ENCODE assay signal across 20 cellular contexts in the genomic region with DNA sequence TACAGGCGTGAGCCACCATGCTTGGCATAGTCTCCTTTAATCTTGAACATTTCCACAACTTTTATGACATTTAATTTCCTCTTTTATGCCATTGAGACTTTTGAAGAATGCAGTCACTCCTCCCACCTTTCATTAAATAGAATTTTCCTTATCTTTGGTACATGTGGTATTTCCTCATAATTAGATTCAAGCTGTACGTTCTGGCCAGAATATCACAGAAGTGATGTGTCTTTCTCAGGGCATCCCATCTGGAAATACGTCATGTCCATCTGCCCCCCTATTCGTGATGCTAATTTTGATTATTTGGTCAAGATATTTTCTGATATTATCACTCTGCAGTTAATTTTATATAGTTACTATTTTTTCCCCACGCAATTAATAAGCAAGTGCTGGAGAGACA. TPM values are rescaled to one million over a fixed set of nuclear protein-coding genes. Genes with fewer than 3 reads are reported as not detected.
DNase-seq lines count a peak whose midpoint lies in the region; ATAC-seq and TF ChIP-seq lines count a peak whose summit lies in the region.
"Had no signal": no experiment of that assay in that cellular context is flagged by ENCODE, and none has a peak within 500 bp of the region (broad histone marks: within the 10 kb centered on the region; RNA-seq: fewer than 3 reads in every experiment).

No MANE protein-coding gene starts in this region.

- H3K9me3 Mint-ChIP-seq in activated naive CD4-positive, alpha-beta T cell treated with anti-CD3 and anti-CD28 coated beads, Interleukin-2, amount 50 U/mL, for 24 hours, result no peaks in the 10 kb centered on the region
- H3K9me3 Mint-ChIP-seq in immature natural killer cell (no peaks in the 10 kb centered on the region), nephron (no peaks in the 10 kb centered on the region)

- peaks cover 57% of the 10 kb centered on the region for H3K4me1 Mint-ChIP-seq in activated naive CD4-positive, alpha-beta T cell treated with anti-CD3 and anti-CD28 coated beads, Interleukin-2, amount 50 U/mL, for 24 hours
- H3K4me1 Mint-ChIP-seq in T-helper 17 cell, result peaks cover 20% of the 10 kb centered on the region
- H3K4me1 Mint-ChIP-seq in immature natural killer cell, result peaks cover 51 to 82% of the 10 kb centered on the region in 2 donors
- H3K4me1 Mint-ChIP-seq in nephron, result peaks cover 8% of the 10 kb centered on the region

- H3K9me3 ChIP-seq in T-helper 17 cell (ENCODE audit: control insufficient read depth, low read length, poor library complexity, severe bottlenecking), result no peaks in the 10 kb centered on the region
- H3K9me3 ChIP-seq: SJSA1 had no signal

- no peak for TF ChIP-seq CTCF in nephron (IDR thresholded peaks at IDR 0.05; ENCODE audit: unreplicated experiment in 3 of 3)

- DNase-seq in activated naive CD4-positive, alpha-beta T cell treated with anti-CD3 and anti-CD28 coated beads, Interleukin-2, amount 50 U/mL, for 16 hours, result no peak
- DNase-seq in T-helper 17 cell (no peak), immature natural killer cell (no peak), COR-L47 (lab: John Stamatoyannopoulos, UW) (no peak), NCI-H2171 (lab: John Stamatoyannopoulos, UW) (no peak)
- DNase-seq: C1 segment of cervical spinal cord, DMS79 treated with DMSO at 0.1 percent for 48 hours, KBM-7, NCI-H1105 treated with DMSO at 0.1 percent for 48 hours, NCI-H146, NCI-H2029, NCI-H2227 treated with DMSO at 0.1 percent for 48 hours, NCI-H69, Right ventricle myocardium superior, RPMI8226 had no signal

- peaks cover 20% of the 10 kb centered on the region for H3K36me3 Mint-ChIP-seq in activated naive CD4-positive, alpha-beta T cell treated with anti-CD3 and anti-CD28 coated beads, Interleukin-2, amount 50 U/mL, for 24 hours
- peaks cover 6% of the 10 kb centered on the region for H3K36me3 Mint-ChIP-seq in T-helper 17 cell (ENCODE audit: low read depth)
- H3K36me3 Mint-ChIP-seq in immature natural killer cell, result peaks cover 29 to 38% (median 35%) of the 10 kb centered on the region in 3 donors
- H3K36me3 Mint-ChIP-seq in nephron (ENCODE audit: low read depth), result no peaks in the 10 kb centered on the region

- H3K27ac Mint-ChIP-seq in activated naive CD4-positive, alpha-beta T cell treated with anti-CD3 and anti-CD28 coated beads, Interleukin-2, amount 50 U/mL, for 24 hours, result peak overlapping the region; percentile 73
- H3K27ac Mint-ChIP-seq in T-helper 17 cell (peak overlapping the region; percentile 19), immature natural killer cell (peak overlapping the region; percentile 68 to 80 (median 77)), nephron (peak overlapping the region in 2 of 3 experiments; percentile 9 to 71)

- H3K27me3 Mint-ChIP-seq in activated naive CD4-positive, alpha-beta T cell treated with anti-CD3 and anti-CD28 coated beads, Interleukin-2, amount 50 U/mL, for 24 hours, result no peaks in the 10 kb centered on the region
- H3K27me3 Mint-ChIP-seq in T-helper 17 cell (no peaks in the 10 kb centered on the region), immature natural killer cell (ENCODE audit: low read depth in 3 of 3) (peaks cover 0 to 5% (median 0%) of the 10 kb centered on the region in 3 donors), nephron (ENCODE audit: low read depth) (no peaks in the 10 kb centered on the region)

- no peak overlapping the region for H3K4me3 Mint-ChIP-seq in activated naive CD4-positive, alpha-beta T cell treated with anti-CD3 and anti-CD28 coated beads, Interleukin-2, amount 50 U/mL, for 24 hours
- H3K4me3 Mint-ChIP-seq in T-helper 17 cell (no peak overlapping the region), immature natural killer cell (no peak overlapping the region), nephron (no peak overlapping the region)

- ATAC-seq in T-helper 17 cell (no peak), GM18858 (IDR thresholded peaks at IDR 0.05; ENCODE audit: unreplicated experiment) (no peak)
- ATAC-seq: HCT116 had no signal

RNA-seq across cellular contexts. Expression of a gene that starts 16.9 kb away (rescaled TPM):
- 10 to 100 TPM; 16.4 to 21.2 TPM for total RNA-seq in T-helper 17 cell
- polyA plus RNA-seq in immature natural killer cell, result 10 to 100 TPM; 13.5 to 37.4 (median 19.8) TPM

Comparison
In these comparisons a context has a peak if more than half of its experiments do, and no peak if none do; other contexts are left out.
1. H3K27ac Mint-ChIP-seq: peak in every context shown above with its lines; median percentile 77 in immature natural killer cell; 73 in activated naive CD4-positive, alpha-beta T cell treated with anti-CD3 and anti-CD28 coated beads, Interleukin-2, amount 50 U/mL, for 24 hours; 40 in nephron; 19 in T-helper 17 cell.